ENCODE assay signal across 10 cellular contexts in the genomic region with DNA sequence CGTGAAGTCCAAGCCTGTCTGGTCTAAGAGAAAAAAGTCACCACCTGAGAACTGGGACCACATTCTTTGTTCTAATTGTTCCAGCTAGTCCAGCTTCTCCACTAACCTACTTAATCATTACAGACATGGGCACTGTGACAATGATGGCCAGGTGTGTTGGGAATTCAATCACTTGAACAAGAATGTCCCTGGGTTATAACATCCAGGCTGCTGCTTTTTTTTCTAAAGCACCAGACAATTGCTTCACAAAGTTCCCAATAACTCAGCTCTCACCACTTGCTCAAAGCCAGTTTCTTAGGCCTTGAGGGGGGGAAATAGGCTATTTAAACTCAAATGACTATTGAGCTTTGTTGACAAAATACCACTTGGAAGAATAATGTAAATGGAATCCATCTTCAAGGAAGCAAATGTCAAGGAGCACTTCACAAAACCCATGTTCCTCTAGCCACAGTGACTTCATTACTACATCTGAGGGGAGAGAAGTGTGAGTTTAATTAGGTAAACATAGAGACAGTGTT.
DNase-seq lines count a peak whose midpoint lies in the region; ATAC-seq and FAIRE-seq lines count a peak whose summit lies in the region.
"Had no signal": no experiment of that assay in that cellular context is flagged by ENCODE, and none has a peak within 500 bp of the region (broad histone marks: within the 10 kb centered on the region; RNA-seq: fewer than 3 reads in every experiment).

No MANE protein-coding gene starts in this region.

- H3K9me3 ChIP-seq in small intestine (ENCODE audit: control insufficient read depth, low read depth), result no peaks in the 10 kb centered on the region
- H3K9me3 ChIP-seq: heart left ventricle, prostate gland had no signal

- H3K4me3 ChIP-seq in small intestine (ENCODE audit: low read depth in 1 of 2, low read length in 2 of 2), result no peak overlapping the region
- H3K4me3 ChIP-seq: heart left ventricle, prostate gland had no signal

- WGBS in small intestine, 3 donors, result 0 to 54% (median 25%) methylated on average over 1 of the region's 1 CpG

- no peak for FAIRE-seq in small intestine (lab: Jason Lieb, UNC)

- peak overlapping the region; percentile 90 for H3K27ac ChIP-seq in epithelial cell of prostate
- peak overlapping the region in 1 of 2 donors; percentile 49 for H3K27ac ChIP-seq in small intestine (ENCODE audit: low read depth in 1 of 2, low read length in 1 of 2)
- H3K27ac ChIP-seq: prostate gland had no signal

- DNase-seq in NCI-H345 (lab: John Stamatoyannopoulos, UW), result peak; percentile 34
- no peak for DNase-seq in NCI-H345 treated with DMSO at 0.1 percent for 48 hours (lab: John Stamatoyannopoulos, UW; ENCODE audit: unreplicated experiment)
- DNase-seq in NCI-H2227 (lab: John Stamatoyannopoulos, UW; ENCODE audit: unreplicated experiment), result peak; percentile 43
- DNase-seq in epithelial cell of prostate (ENCODE audit: low read depth, low spot score), result no peak
- peak; percentile 91 for DNase-seq in renal cortical epithelial cell (ENCODE audit: low read depth)
- DNase-seq in small intestine, result no peak

- H3K27me3 ChIP-seq in small intestine (ENCODE audit: control insufficient read depth in 2 of 2, insufficient read depth in 2 of 2, low read length in 2 of 2), result no peaks in the 10 kb centered on the region
- H3K27me3 ChIP-seq: heart left ventricle had no signal

- no peak for ATAC-seq in GM19328 (IDR thresholded peaks at IDR 0.05; ENCODE audit: unreplicated experiment)
- ATAC-seq in GM18498 (IDR thresholded peaks at IDR 0.05; ENCODE audit: unreplicated experiment), result no peak

- H3K36me3 ChIP-seq in small intestine (ENCODE audit: control insufficient read depth in 2 of 2, insufficient read depth in 2 of 2, low read length in 2 of 2), result no peaks in the 10 kb centered on the region
- H3K36me3 ChIP-seq: heart left ventricle, prostate gland had no signal

- peaks cover 0 to 1% of the 10 kb centered on the region in 2 donors for H3K4me1 ChIP-seq in small intestine (ENCODE audit: control insufficient read depth in 2 of 2, insufficient read depth in 1 of 2, low read depth in 1 of 2, low read length in 1 of 2)
- H3K4me1 ChIP-seq: prostate gland had no signal

Comparison
In these comparisons a context has a peak if more than half of its experiments do, and no peak if none do; other contexts are left out.
1. DNase-seq: peak in NCI-H345 (single experiment), NCI-H2227 (single experiment) and renal cortical epithelial cell (single experiment); none in NCI-H345 treated with DMSO at 0.1 percent for 48 hours (single experiment), epithelial cell of prostate (single experiment) and small intestine (single experiment).